ENCODE assay signal across 1 cellular context in genomic region chr12:94172973-94173372, GRCh38.
TF ChIP-seq lines count a peak whose summit lies in the region.

No MANE protein-coding gene starts in this region.

TF ChIP-seq in HepG2, 621 proteins besides CTCF, POLR2A, EP300 and RAD21 (continued from another document and continues in another):
- TF ChIP-seq MNT (IDR thresholded peaks at IDR 0.05) (peak; percentile 64), ZBTB46 (CRISPR knock-in tag; IDR thresholded peaks at IDR 0.05; ENCODE audit: borderline replicate concordance) (no peak), GLI4 (CRISPR knock-in tag; IDR thresholded peaks at IDR 0.05; ENCODE audit: borderline replicate concordance) (no peak), NR2C2 (CRISPR knock-in tag; IDR thresholded peaks at IDR 0.05; ENCODE audit: borderline replicate concordance) (peak; percentile 22; the same call in 1 of the 2 replicates), ATF4 (CRISPR knock-in tag; IDR thresholded peaks at IDR 0.05) (peak in 1 of 2 experiments; percentile 82; a peak in 2 of 4 replicates), RBAK (CRISPR knock-in tag; IDR thresholded peaks at IDR 0.05) (no peak), ZNF615 (CRISPR knock-in tag; IDR thresholded peaks at IDR 0.05; ENCODE audit: borderline replicate concordance) (no peak), ZNF563 (CRISPR knock-in tag; IDR thresholded peaks at IDR 0.05) (no peak), ZBTB33 (CRISPR knock-in tag; IDR thresholded peaks at IDR 0.05) (0 out of 2 replicates have a peak, but pooled peaks have one; percentile 57), HNF1A (IDR thresholded peaks at IDR 0.05; ENCODE audit: low read depth) (no peak), HNF1A (CRISPR knock-in tag; IDR thresholded peaks at IDR 0.05; ENCODE audit: borderline replicate concordance) (peak; percentile 32; the same call in 1 of the 2 replicates), ARNTL (CRISPR knock-in tag; IDR thresholded peaks at IDR 0.05) (no peak), ZC3H13 (CRISPR knock-in tag; IDR thresholded peaks at IDR 0.05) (no peak), KLF6 (CRISPR knock-in tag; IDR thresholded peaks at IDR 0.05) (0 out of 2 replicates have a peak, but pooled peaks have one; percentile 60), GABPB1 (CRISPR knock-in tag; IDR thresholded peaks at IDR 0.05) (peak; percentile 13; the same call in 1 of the 2 replicates), NAIF1 (CRISPR knock-in tag; IDR thresholded peaks at IDR 0.05; ENCODE audit: borderline replicate concordance) (no peak), HMGXB3 (CRISPR knock-in tag; IDR thresholded peaks at IDR 0.05; ENCODE audit: borderline replicate concordance) (0 out of 2 replicates have a peak, but pooled peaks have one; percentile 35), ZNF431 (CRISPR knock-in tag; IDR thresholded peaks at IDR 0.05; ENCODE audit: borderline replicate concordance, low read depth) (no peak), RORA (CRISPR knock-in tag; IDR thresholded peaks at IDR 0.05) (no peak), NCOA2 (CRISPR knock-in tag; IDR thresholded peaks at IDR 0.05) (peak; percentile 84), THAP7 (CRISPR knock-in tag; IDR thresholded peaks at IDR 0.05) (no peak), ZFP82 (CRISPR knock-in tag; IDR thresholded peaks at IDR 0.05; ENCODE audit: borderline replicate concordance) (no peak), ATF6 (CRISPR knock-in tag; conservative IDR thresholded peaks at IDR 0.05) (no peak), CREM (IDR thresholded peaks at IDR 0.05) (peak; percentile 60; the same call in 1 of the 2 replicates), CREM (CRISPR knock-in tag; IDR thresholded peaks at IDR 0.05) (no peak), THAP11 (CRISPR knock-in tag; IDR thresholded peaks at IDR 0.05) (peak; percentile 59; the same call in 1 of the 2 replicates), E2F1 (CRISPR knock-in tag; IDR thresholded peaks at IDR 0.05) (no peak), ZBTB42 (CRISPR knock-in tag; IDR thresholded peaks at IDR 0.05) (no peak), ZMAT3 (CRISPR knock-in tag; conservative IDR thresholded peaks at IDR 0.05) (no peak), KLF13 (CRISPR knock-in tag; IDR thresholded peaks at IDR 0.05) (no peak), RFXANK (CRISPR knock-in tag; IDR thresholded peaks at IDR 0.05) (no peak), ZBTB49 (CRISPR knock-in tag; IDR thresholded peaks at IDR 0.05; ENCODE audit: borderline replicate concordance) (no peak), ZNF816 (CRISPR knock-in tag; IDR thresholded peaks at IDR 0.05; ENCODE audit: borderline replicate concordance) (no peak), NFKB2 (CRISPR knock-in tag; IDR thresholded peaks at IDR 0.05; ENCODE audit: borderline replicate concordance) (no peak), FOXA1 (IDR thresholded peaks at IDR 0.05) (no peak), FOXA1 (CRISPR knock-in tag; IDR thresholded peaks at IDR 0.05) (peak; percentile 93)
